Comparison of ENCODE assay signal across 12 cellular contexts in genomic region chr5:177519463-177520235, GRCh38. TPM values are rescaled to one million over a fixed set of nuclear protein-coding genes. Genes with fewer than 3 reads are reported as not detected.
DNase-seq lines count a peak whose midpoint lies in the region; ATAC-seq and TF ChIP-seq lines count a peak whose summit lies in the region.
"Had no signal": no experiment of that assay in that cellular context is flagged by ENCODE, and none has a peak within 500 bp of the region (broad histone marks: within the 10 kb centered on the region; RNA-seq: fewer than 3 reads in every experiment).

No MANE protein-coding gene starts in this region.

- H3K27me3 ChIP-seq in Panc1 (ENCODE audit: control insufficient read depth, insufficient read depth, low read length) (no peaks in the 10 kb centered on the region), hepatocyte (no peaks in the 10 kb centered on the region)
- H3K27me3 ChIP-seq: Peyer's patch had no signal

- H3K9me3 ChIP-seq in Panc1 (ENCODE audit: control insufficient read depth, insufficient read depth, low read depth, low read length) (no peaks in the 10 kb centered on the region), hepatocyte (ENCODE audit: low read depth) (no peaks in the 10 kb centered on the region)
- H3K9me3 ChIP-seq: Peyer's patch had no signal

- in situ Hi-C loops in Panc1 (cut with HindIII; ENCODE audit: low pct_unique_long_range_greater_than_20kb, low sequenced_read_pairs), result no loop called here

- H3K9me2 ChIP-seq in hepatocyte (replicated peaks; ENCODE audit: insufficient read depth), result no peaks in the 10 kb centered on the region

- H3K4me1 ChIP-seq in Panc1 (ENCODE audit: control insufficient read depth, insufficient read depth, low read length) (peaks cover 21% of the 10 kb centered on the region), hepatocyte (ENCODE audit: insufficient read depth) (peaks cover 4% of the 10 kb centered on the region)

- H3K27ac ChIP-seq in Panc1 (ENCODE audit: low read length) (peak overlapping the region; percentile 59; the same call in 1 of the 2 replicates), hepatocyte (no peak overlapping the region)
- H3K27ac ChIP-seq: coronary artery, Peyer's patch had no signal

- intact Hi-C loops in Right ventricle myocardium superior (cut with DNase I) (no loop called here), Right ventricle myocardium inferior (cut with DNase I) (no loop called here), Panc1 (cut with micrococcal nuclease; ENCODE audit: unreplicated experiment) (no loop called here)

- H3K4me2 ChIP-seq in hepatocyte, result peak overlapping the region; percentile 46

- 80% methylated on average over 13 of the region's 13 CpGs for WGBS in hepatocyte (ENCODE audit: low lambda C conversion rate, missing lambda C conversion rate)

- H3K4me3 ChIP-seq in Panc1 (ENCODE audit: low read depth in 2 of 2, low read length in 2 of 2), result no peak overlapping the region
- H3K4me3 ChIP-seq in hepatocyte, result no peak overlapping the region
- H3K4me3 ChIP-seq: coronary artery, Peyer's patch had no signal

- H3K9me3 Mint-ChIP-seq in stimulated activated naive CD8-positive, alpha-beta T cell treated with anti-CD3 and anti-CD28 coated beads, Interleukin-15, amount 100 ng/mL, for 72 hours, result no peaks in the 10 kb centered on the region

- H3K36me3 ChIP-seq in Panc1 (ENCODE audit: control insufficient read depth, insufficient read depth, low read length) (peaks cover 17% of the 10 kb centered on the region), hepatocyte (replicated peaks; ENCODE audit: insufficient read depth, low read depth) (no peaks in the 10 kb centered on the region)

- CTCF ChIA-PET in Panc1 (lab: Charles Lee), result no interaction called here

- peaks cover 59% of the 10 kb centered on the region for H3K4me1 Mint-ChIP-seq in stimulated activated naive CD8-positive, alpha-beta T cell treated with anti-CD3 and anti-CD28 coated beads, Interleukin-15, amount 100 ng/mL, for 72 hours

- POLR2A ChIA-PET in Panc1 (lab: Charles Lee), result interaction anchor here (0.5 kb wide), 1 partner anchor 74 kb away, joined by 4 read pairs; no protein-coding TSS in a partner anchor

- no TSS peak for BruUV-seq in Panc1 (replicated peaks; lab: Mats Ljungman, UMichigan)

- H3K27ac Mint-ChIP-seq in stimulated activated naive CD8-positive, alpha-beta T cell treated with anti-CD3 and anti-CD28 coated beads, Interleukin-15, amount 100 ng/mL, for 72 hours, result no peak overlapping the region

- H3K4me3 Mint-ChIP-seq in stimulated activated naive CD8-positive, alpha-beta T cell treated with anti-CD3 and anti-CD28 coated beads, Interleukin-15, amount 100 ng/mL, for 72 hours, result peak overlapping the region; percentile 17 to 42

- ATAC-seq in Right ventricle myocardium superior (ENCODE audit: poor library complexity) (no peak), Right ventricle myocardium inferior (no peak), Panc1 (no peak), HG03039 (IDR thresholded peaks at IDR 0.05; ENCODE audit: unreplicated experiment) (no peak), GM19467 (IDR thresholded peaks at IDR 0.05; ENCODE audit: unreplicated experiment) (no peak)
- no peak for ATAC-seq in stimulated activated naive CD8-positive, alpha-beta T cell treated with anti-CD3 and anti-CD28 coated beads, Interleukin-15, amount 100 ng/mL, for 72 hours

- TF ChIP-seq CTCF in Panc1 (IDR thresholded peaks at IDR 0.05) (no peak), hepatocyte (IDR thresholded peaks at IDR 0.05; ENCODE audit: poor library complexity) (no peak)

- H3K27me3 Mint-ChIP-seq in stimulated activated naive CD8-positive, alpha-beta T cell treated with anti-CD3 and anti-CD28 coated beads, Interleukin-15, amount 100 ng/mL, for 72 hours, result no peaks in the 10 kb centered on the region

- no peak overlapping the region for H2AFZ ChIP-seq in hepatocyte

- H3K79me2 ChIP-seq in hepatocyte, result peaks cover 20% of the 10 kb centered on the region

- H4K20me1 ChIP-seq in hepatocyte (ENCODE audit: insufficient read depth, poor library complexity, severe bottlenecking), result no peaks in the 10 kb centered on the region

- DNase-seq in Right ventricle myocardium superior, result peak; percentile 16
- no peak for DNase-seq in Right ventricle myocardium inferior (ENCODE audit: missing footprints)
- no peak for DNase-seq in Panc1 (ENCODE audit: low read depth, low spot score)
- no peak for DNase-seq in hepatocyte (ENCODE audit: low spot score)
- no peak for DNase-seq in stimulated activated naive CD8-positive, alpha-beta T cell treated with anti-CD3 and anti-CD28 coated beads, Interleukin-15, amount 100 ng/mL, for 72 hours
- no peak for DNase-seq in NCI-H1694 treated with DMSO at 0.1 percent for 48 hours (lab: John Stamatoyannopoulos, UW)
- DNase-seq: activated gamma-delta T cell, small intestine had no signal

RNA-seq across cellular contexts. Expression of gene DDX41, which starts 2.9 kb away (rescaled TPM):
- total RNA-seq in Right ventricle myocardium superior, result 22.6 TPM
- total RNA-seq in Right ventricle myocardium inferior, result 30.1 TPM
- 111 TPM for total RNA-seq in Panc1 (2021; ENCODE audit: unreplicated experiment)
- 259 TPM for polyA plus RNA-seq in Panc1 (2012; ENCODE audit: insufficient read length)
- total RNA-seq in hepatocyte, result 45.0 and 65.9 TPM in 2 replicates
- 42.8 and 50.7 TPM in 2 replicates for polyA plus RNA-seq in hepatocyte

RNA-seq across cellular contexts. Expression of gene DOK3, which starts 10.0 kb away (rescaled TPM):
- total RNA-seq in Right ventricle myocardium superior, result 4.2 TPM
- 4.4 TPM for total RNA-seq in Right ventricle myocardium inferior
- 12.4 TPM for total RNA-seq in Panc1 (2021; ENCODE audit: unreplicated experiment)
- polyA plus RNA-seq in Panc1 (2012; ENCODE audit: insufficient read length), result 11.9 TPM
- 3.3 and 3.5 TPM in 2 replicates for total RNA-seq in hepatocyte
- 2.6 and 3.1 TPM in 2 replicates for polyA plus RNA-seq in hepatocyte

RNA-seq across cellular contexts. Expression of gene PDLIM7, which starts 22.2 kb away (rescaled TPM):
- 37.0 TPM for total RNA-seq in Right ventricle myocardium superior
- 43.1 TPM for total RNA-seq in Right ventricle myocardium inferior
- total RNA-seq in Panc1 (2021; ENCODE audit: unreplicated experiment), result 62.9 TPM
- polyA plus RNA-seq in Panc1 (2012; ENCODE audit: insufficient read length), result 56.8 TPM
- total RNA-seq in hepatocyte, result 43.5 and 57.1 TPM in 2 replicates
- 143 and 156 TPM in 2 replicates for polyA plus RNA-seq in hepatocyte

RNA-seq across cellular contexts. Expression of gene FAM193B, which starts 34.7 kb away (rescaled TPM):
- total RNA-seq in Right ventricle myocardium superior, result 23.2 TPM
- 29.5 TPM for total RNA-seq in Right ventricle myocardium inferior
- 58.5 TPM for total RNA-seq in Panc1 (2021; ENCODE audit: unreplicated experiment)
- 47.8 TPM for polyA plus RNA-seq in Panc1 (2012; ENCODE audit: insufficient read length)
- total RNA-seq in hepatocyte, result 31.4 and 67.6 TPM in 2 replicates
- polyA plus RNA-seq in hepatocyte, result 76.1 and 136 TPM in 2 replicates

RNA-seq across cellular contexts. Expression of gene DBN1, which starts 46.2 kb away (rescaled TPM):
- total RNA-seq in Right ventricle myocardium superior (24.2 TPM), Right ventricle myocardium inferior (32.2 TPM), Panc1 (2021; ENCODE audit: unreplicated experiment) (195 TPM), hepatocyte (83.7 and 107 TPM in 2 replicates)
- 379 TPM for polyA plus RNA-seq in Panc1 (2012; ENCODE audit: insufficient read length)
- polyA plus RNA-seq in hepatocyte, result 116 and 122 TPM in 2 replicates
